Comparison of ENCODE assay signal across 7 cellular contexts in the genomic region with DNA sequence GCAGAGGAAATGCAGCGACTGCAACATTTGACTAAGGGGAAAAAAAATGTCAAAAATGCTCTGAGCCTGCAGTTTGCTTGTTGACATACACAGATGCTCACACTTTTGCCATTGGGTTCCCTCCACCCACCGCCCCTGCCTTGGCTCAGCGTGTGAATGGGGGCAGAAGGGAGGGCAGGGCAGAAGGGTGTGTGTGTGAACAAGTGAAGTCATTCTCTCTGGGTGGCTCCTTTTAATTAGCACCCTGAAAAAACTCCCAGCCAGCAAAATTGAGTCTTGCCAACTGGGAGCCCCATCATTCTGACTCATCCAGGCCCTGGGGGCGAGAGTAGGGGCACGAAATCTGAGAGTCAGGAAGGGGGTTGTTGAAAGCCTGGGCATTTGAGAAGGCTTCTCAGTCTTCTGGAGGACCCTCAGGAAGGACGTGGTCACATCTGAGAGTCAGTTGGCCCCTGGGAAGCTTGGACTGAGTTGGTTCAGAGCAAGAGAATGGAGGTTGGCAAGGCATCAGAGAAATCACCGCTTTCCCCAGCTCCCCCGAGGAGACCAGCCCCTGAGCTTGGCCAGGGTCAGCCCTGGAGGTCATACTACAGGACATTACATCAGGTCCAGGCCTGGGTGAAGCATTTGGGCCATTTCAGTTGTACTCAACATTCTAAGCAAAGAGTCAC. TPM values are rescaled to one million over a fixed set of nuclear protein-coding genes. Genes with fewer than 3 reads are reported as not detected.
DNase-seq lines count a peak whose midpoint lies in the region; ATAC-seq and TF ChIP-seq lines count a peak whose summit lies in the region.

No MANE protein-coding gene starts in this region.

- DNase-seq in HT-29 (ENCODE audit: low spot score), result peak; percentile 34
- peak; percentile 73 for DNase-seq in brain pericyte (ENCODE audit: low read depth, low spot score)
- peak; percentile 78 for DNase-seq in kidney tubule cell (ENCODE audit: low spot score)
- DNase-seq in upper lobe of right lung, result no peak
- DNase-seq in putamen (ENCODE audit: low spot score), result no peak
- DNase-seq in activated CD4-positive, alpha-beta T cell treated with anti-CD3 and anti-CD28 coated beads, Interleukin-2, amount 10 ng/mL, durations not matched to agents 24 days and 14 days, result no peak

- peaks cover 3% of the 10 kb centered on the region for H3K27me3 Mint-ChIP-seq in activated CD4-positive, alpha-beta T cell treated with anti-CD3 and anti-CD28 coated beads, Interleukin-2, amount 10 ng/mL, durations not matched to agents 24 days and 14 days

- no peaks in the 10 kb centered on the region for H3K36me3 ChIP-seq in upper lobe of right lung

- H3K4me3 Mint-ChIP-seq in activated CD4-positive, alpha-beta T cell treated with anti-CD3 and anti-CD28 coated beads, Interleukin-2, amount 10 ng/mL, durations not matched to agents 24 days and 14 days, result no peak overlapping the region

- no peaks in the 10 kb centered on the region for H3K27me3 ChIP-seq in upper lobe of right lung

- intact Hi-C loops in upper lobe of right lung (cut with DNase I), result loop anchor here (10.0 kb wide), 1 partner anchor 727 kb away; no protein-coding TSS in a partner anchor
- intact Hi-C loops in activated CD4-positive, alpha-beta T cell treated with anti-CD3 and anti-CD28 coated beads, Interleukin-2, amount 10 ng/mL, durations not matched to agents 24 days and 14 days (cut with micrococcal nuclease), result loop anchor here (5.0 kb wide), 1 partner anchor 499 kb away; no protein-coding TSS in a partner anchor

- H3K9me3 Mint-ChIP-seq in activated CD4-positive, alpha-beta T cell treated with anti-CD3 and anti-CD28 coated beads, Interleukin-2, amount 10 ng/mL, durations not matched to agents 24 days and 14 days, result no peaks in the 10 kb centered on the region

- no peaks in the 10 kb centered on the region for H3K36me3 Mint-ChIP-seq in activated CD4-positive, alpha-beta T cell treated with anti-CD3 and anti-CD28 coated beads, Interleukin-2, amount 10 ng/mL, durations not matched to agents 24 days and 14 days (ENCODE audit: low read depth)

- no peak overlapping the region for H3K27ac Mint-ChIP-seq in activated CD4-positive, alpha-beta T cell treated with anti-CD3 and anti-CD28 coated beads, Interleukin-2, amount 10 ng/mL, durations not matched to agents 24 days and 14 days

- no peaks in the 10 kb centered on the region for H3K9me3 ChIP-seq in upper lobe of right lung

- peak overlapping the region; percentile 17 for H3K27ac ChIP-seq in upper lobe of right lung

- H3K4me3 ChIP-seq in upper lobe of right lung, result no peak overlapping the region

- H3K4me1 Mint-ChIP-seq in activated CD4-positive, alpha-beta T cell treated with anti-CD3 and anti-CD28 coated beads, Interleukin-2, amount 10 ng/mL, durations not matched to agents 24 days and 14 days, result peaks cover 31% of the 10 kb centered on the region

- no peak for ATAC-seq in upper lobe of right lung
- ATAC-seq in GM19023 (IDR thresholded peaks at IDR 0.05; ENCODE audit: unreplicated experiment), result no peak

- H3K4me1 ChIP-seq in upper lobe of right lung, result peaks cover 34% of the 10 kb centered on the region

- TF ChIP-seq CTCF in upper lobe of right lung (IDR thresholded peaks at IDR 0.05), result no peak

RNA-seq across cellular contexts. Expression of a gene that starts 22.6 kb away (rescaled TPM):
- not detected in 2 replicates for total RNA-seq in HT-29 (2014; rRNA removed; shearing (Covaris generic))
- total RNA-seq in upper lobe of right lung, result not detected
- total RNA-seq in activated CD4-positive, alpha-beta T cell treated with anti-CD3 and anti-CD28 coated beads, Interleukin-2, amount 10 ng/mL, durations not matched to agents 24 days and 14 days, result not detected in 2 replicates

RNA-seq across cellular contexts. Expression of a gene that starts 33.5 kb away (rescaled TPM):
- 5,686 and 5,723 TPM in 2 replicates for total RNA-seq in HT-29 (2014; rRNA removed; shearing (Covaris generic))
- total RNA-seq in upper lobe of right lung, result 223 TPM
- total RNA-seq in activated CD4-positive, alpha-beta T cell treated with anti-CD3 and anti-CD28 coated beads, Interleukin-2, amount 10 ng/mL, durations not matched to agents 24 days and 14 days, result 0.51 TPM in 1 of 2 replicates, not detected in the other

RNA-seq across cellular contexts. Expression of a gene that starts 37.3 kb away (rescaled TPM):
- total RNA-seq in HT-29 (2014; rRNA removed; shearing (Covaris generic)), result not detected in 2 replicates
- total RNA-seq in upper lobe of right lung, result 5.4 TPM
- total RNA-seq in activated CD4-positive, alpha-beta T cell treated with anti-CD3 and anti-CD28 coated beads, Interleukin-2, amount 10 ng/mL, durations not matched to agents 24 days and 14 days, result 0.33 TPM in 1 of 2 replicates, not detected in the other

RNA-seq across cellular contexts. Expression of a gene that starts 57.5 kb away (rescaled TPM):
- 0.47 TPM in 1 of 2 replicates, not detected in the other for total RNA-seq in HT-29 (2014; rRNA removed; shearing (Covaris generic))
- total RNA-seq in upper lobe of right lung, result 6.8 TPM
- not detected in 2 replicates for total RNA-seq in activated CD4-positive, alpha-beta T cell treated with anti-CD3 and anti-CD28 coated beads, Interleukin-2, amount 10 ng/mL, durations not matched to agents 24 days and 14 days

Comparison
In these comparisons a context has a peak if more than half of its experiments do, and no peak if none do; other contexts are left out.
1. DNase-seq: peak in HT-29 (single experiment), brain pericyte (single experiment) and kidney tubule cell (single experiment); none in upper lobe of right lung (single experiment), putamen (single experiment) and activated CD4-positive, alpha-beta T cell treated with anti-CD3 and anti-CD28 coated beads, Interleukin-2, amount 10 ng/mL, durations not matched to agents 24 days and 14 days (single experiment).
2. RNA of a gene that starts 33.5 kb away (total RNA-seq): 5,686 to 5,723 TPM in HT-29 and 223 TPM in upper lobe of right lung (single experiment); 0.51 TPM in activated CD4-positive, alpha-beta T cell treated with anti-CD3 and anti-CD28 coated beads, Interleukin-2, amount 10 ng/mL, durations not matched to agents 24 days and 14 days; every median in the first group is over 100 times any median in the second.